Comparison of ENCODE assay signal across 1 cellular context in genomic region chr3:15276028-15276717, GRCh38.
TF ChIP-seq lines count a peak whose summit lies in the region.

No MANE protein-coding gene starts in this region.

TF ChIP-seq in IMR-90, 13 proteins besides CTCF, POLR2A, EP300 and RAD21 (continued from another document):
- no peak for TF ChIP-seq ELK1 (IDR thresholded peaks at IDR 0.05; ENCODE audit: borderline replicate concordance, low read depth, low read length)
- TF ChIP-seq MXI1 (IDR thresholded peaks at IDR 0.05; ENCODE audit: borderline replicate concordance, low read depth, low read length) = no peak
- no peak for TF ChIP-seq RCOR1 (IDR thresholded peaks at IDR 0.05; ENCODE audit: insufficient replicate concordance, low read length)
